ENCODE assay signal across 8 cellular contexts in genomic region chr22:41091139-41092022, GRCh38. TPM values are rescaled to one million over a fixed set of nuclear protein-coding genes. Genes with fewer than 3 reads are reported as not detected.
DNase-seq lines count a peak whose midpoint lies in the region; ATAC-seq and TF ChIP-seq lines count a peak whose summit lies in the region.

No MANE protein-coding gene starts in this region.

- H3K9me3 Mint-ChIP-seq in activated naive CD8-positive, alpha-beta T cell (ENCODE audit: low read depth), result no peaks in the 10 kb centered on the region

- peak overlapping the region; percentile 92 for H3K4me3 ChIP-seq in GM08714 (ENCODE audit: low read length)

- H3K4me3 Mint-ChIP-seq in activated naive CD8-positive, alpha-beta T cell, result peak overlapping the region; percentile 94

- no peaks in the 10 kb centered on the region for H3K27me3 Mint-ChIP-seq in activated naive CD8-positive, alpha-beta T cell

- peak overlapping the region; percentile 98 for H3K27ac ChIP-seq in temporal lobe (ENCODE audit: low read depth, low read length)

- ATAC-seq in HG02610 (IDR thresholded peaks at IDR 0.05; ENCODE audit: unreplicated experiment) (peak; percentile 77), SK-N-SH treated with all-trans-retinoic acid at 6 μM for 48 hours (peak; percentile 91)

- peaks cover 3% of the 10 kb centered on the region for H3K36me3 Mint-ChIP-seq in activated naive CD8-positive, alpha-beta T cell

- DNase-seq in NCI-H1092 treated with DMSO at 0.1 percent for 48 hours (lab: John Stamatoyannopoulos, UW) (peak; percentile 98), glomerular endothelial cell (ENCODE audit: extremely low read depth, low read depth, low spot score) (peak; percentile 83), occipital lobe (lab: John Stamatoyannopoulos, UW) (peak; percentile 99)

- peaks cover 29% of the 10 kb centered on the region for H3K4me1 Mint-ChIP-seq in activated naive CD8-positive, alpha-beta T cell (ENCODE audit: low read depth)

- H3K27ac Mint-ChIP-seq in activated naive CD8-positive, alpha-beta T cell, result peak overlapping the region; percentile 98

TF ChIP-seq in SK-N-SH treated with all-trans-retinoic acid at 6 μM for 48 hours, 23 proteins besides CTCF, POLR2A, EP300 and RAD21:
- TF ChIP-seq ZNF70 (CRISPR knock-in tag; IDR thresholded peaks at IDR 0.05) (no peak), ESRRG (CRISPR knock-in tag; IDR thresholded peaks at IDR 0.05) (no peak), PPARA (CRISPR knock-in tag; IDR thresholded peaks at IDR 0.05; ENCODE audit: borderline replicate concordance) (no peak), ZNF8 (CRISPR knock-in tag; IDR thresholded peaks at IDR 0.05) (no peak), POU6F1 (CRISPR knock-in tag; IDR thresholded peaks at IDR 0.05; ENCODE audit: borderline replicate concordance, low read depth) (no peak), OSR1 (CRISPR knock-in tag; IDR thresholded peaks at IDR 0.05) (no peak), ARNTL (CRISPR knock-in tag; IDR thresholded peaks at IDR 0.05; ENCODE audit: borderline replicate concordance, low read depth) (no peak), BACH2 (CRISPR knock-in tag; IDR thresholded peaks at IDR 0.05; ENCODE audit: borderline replicate concordance) (no peak)

RNA-seq across cellular contexts. Expression of gene EP300, which starts 1.0 kb away (rescaled TPM):
- total RNA-seq in glomerular endothelial cell (62.8 and 68.1 TPM in 2 replicates), occipital lobe (68.9 TPM), temporal lobe (83.8 TPM)

Comparison
In these comparisons a context has a peak if more than half of its experiments do, and no peak if none do; other contexts are left out.
1. Peak in every context shown above with its lines: DNase-seq, ATAC-seq, H3K4me3 ChIP-seq and H3K27ac ChIP-seq.